In the genomic region with DNA sequence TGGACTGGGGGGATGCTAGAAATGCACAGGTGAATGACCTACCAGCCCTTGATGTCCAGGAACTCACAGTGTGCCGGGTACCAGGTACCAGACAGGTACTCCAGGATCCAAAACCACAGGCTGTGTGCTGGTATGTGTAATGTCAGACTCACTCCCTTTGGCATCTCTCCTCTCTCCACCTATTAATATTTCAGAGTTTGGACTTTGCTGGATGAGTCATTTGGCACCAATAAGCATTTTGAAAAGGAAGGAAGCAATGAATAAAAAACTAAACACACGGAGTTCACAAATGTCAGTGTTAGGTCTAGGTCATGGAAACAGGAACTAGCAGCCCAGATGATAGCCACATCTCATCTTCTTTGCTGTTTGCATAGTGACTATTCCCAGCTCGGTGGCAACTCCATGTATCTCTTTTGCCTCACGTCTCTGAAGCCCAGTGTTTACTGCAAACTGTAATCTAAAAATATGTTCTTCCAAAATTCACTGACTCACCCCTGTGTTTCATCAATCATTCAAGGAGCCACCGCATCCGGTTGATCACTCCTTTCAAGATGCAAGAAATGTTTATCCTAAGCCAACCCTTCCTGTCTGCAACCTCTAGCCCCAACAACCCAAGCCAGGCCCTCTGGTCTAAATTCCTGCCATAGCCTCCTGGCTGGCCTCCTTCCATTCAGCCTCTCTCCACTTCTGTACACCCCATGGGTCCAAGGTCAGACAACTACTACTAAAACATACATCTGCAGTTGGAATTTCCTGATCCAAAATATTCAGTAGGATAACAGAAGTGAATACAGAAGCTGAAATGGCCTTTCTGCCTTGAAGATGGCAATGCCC, we compare ENCODE assay signal across 8 cellular contexts. TPM values are rescaled to one million over a fixed set of nuclear protein-coding genes. Genes with fewer than 3 reads are reported as not detected.
A peak's percentile ranks its signal among the peaks of the same experiment; 100 is the strongest.
DNase-seq lines count a peak whose midpoint lies in the region; ATAC-seq, FAIRE-seq and TF ChIP-seq lines count a peak whose summit lies in the region.

No MANE protein-coding gene starts in this region.

- H3K4me3 Mint-ChIP-seq in activated T-helper 17 cell treated with anti-CD3 and anti-CD28 coated beads, Interleukin-2, amount 50 U/mL, for 72 hours = peak overlapping the region; percentile 10

- peak; percentile 80 for ATAC-seq in activated T-helper 17 cell treated with anti-CD3 and anti-CD28 coated beads, Interleukin-2, amount 50 U/mL, for 72 hours (replicated peaks)
- ATAC-seq in left ventricle myocardium superior (peak; percentile 79), HG03135 (IDR thresholded peaks at IDR 0.05; ENCODE audit: unreplicated experiment) (no peak), HG03439 (IDR thresholded peaks at IDR 0.05; ENCODE audit: unreplicated experiment) (no peak)
- peak; percentile 70 for ATAC-seq in stimulated activated naive CD8-positive, alpha-beta T cell treated with anti-CD3 and anti-CD28 coated beads, Interleukin-15, Interleukin-2, amounts not matched to agents 100 U/mL and 50 U/mL, for 24 hours

- FAIRE-seq in HTR-8/SVneo (lab: Jason Lieb, UNC) = peak; percentile 13

- peaks cover 9% of the 10 kb centered on the region for H3K4me1 Mint-ChIP-seq in activated T-helper 17 cell treated with anti-CD3 and anti-CD28 coated beads, Interleukin-2, amount 50 U/mL, for 72 hours

- peak overlapping the region; percentile 12 for H3K27ac Mint-ChIP-seq in activated T-helper 17 cell treated with anti-CD3 and anti-CD28 coated beads, Interleukin-2, amount 50 U/mL, for 72 hours

- intact Hi-C loops in left ventricle myocardium superior (cut with micrococcal nuclease) = no loop called here

- H3K9me3 Mint-ChIP-seq in activated T-helper 17 cell treated with anti-CD3 and anti-CD28 coated beads, Interleukin-2, amount 50 U/mL, for 72 hours = no peaks in the 10 kb centered on the region

- DNase-seq in AG10803 (ENCODE audit: low read depth) = peak; percentile 99
- peak; percentile 78 for DNase-seq in HTR-8/SVneo (ENCODE audit: insufficient read length, low spot score)
- no peak for DNase-seq in left ventricle myocardium superior
- DNase-seq in stimulated activated naive CD8-positive, alpha-beta T cell treated with anti-CD3 and anti-CD28 coated beads, Interleukin-15, Interleukin-2, amounts not matched to agents 100 U/mL and 50 U/mL, for 24 hours = no peak
- DNase-seq in activated effector memory CD4-positive, alpha-beta T cell treated with anti-CD3 and anti-CD28 coated beads, Interleukin-2, amount 50 U/mL, for 16 hours = no peak

- no peak overlapping the region for H3K4me3 ChIP-seq in AG10803 (ENCODE audit: low read length)

- peaks cover 14% of the 10 kb centered on the region for H3K27me3 Mint-ChIP-seq in activated T-helper 17 cell treated with anti-CD3 and anti-CD28 coated beads, Interleukin-2, amount 50 U/mL, for 72 hours

- no peaks in the 10 kb centered on the region for H3K36me3 Mint-ChIP-seq in activated T-helper 17 cell treated with anti-CD3 and anti-CD28 coated beads, Interleukin-2, amount 50 U/mL, for 72 hours (ENCODE audit: low read depth)

- no peak for TF ChIP-seq CTCF in AG10803 (conservative IDR thresholded peaks at IDR 0.05; ENCODE audit: low read length)

RNA-seq across cellular contexts. Expression of a gene that starts 8.4 kb away (rescaled TPM):
- total RNA-seq in activated T-helper 17 cell treated with anti-CD3 and anti-CD28 coated beads, Interleukin-2, amount 50 U/mL, for 72 hours = 1 to 10 TPM in 1 of 2 donors, under 1 TPM in 1; 0.61 to 1.1 TPM
- total RNA-seq in left ventricle myocardium superior = 109 TPM

RNA-seq across cellular contexts. Expression of a gene that starts 55.8 kb away (rescaled TPM):
- total RNA-seq in activated T-helper 17 cell treated with anti-CD3 and anti-CD28 coated beads, Interleukin-2, amount 50 U/mL, for 72 hours = not detected
- not detected for total RNA-seq in left ventricle myocardium superior

Comparison
In these comparisons a context has a peak if more than half of its experiments do, and no peak if none do; other contexts are left out.
1. DNase-seq: peak in AG10803 (single experiment) and HTR-8/SVneo (single experiment); none in left ventricle myocardium superior (single experiment), stimulated activated naive CD8-positive, alpha-beta T cell treated with anti-CD3 and anti-CD28 coated beads, Interleukin-15, Interleukin-2, amounts not matched to agents 100 U/mL and 50 U/mL, for 24 hours (single experiment) and activated effector memory CD4-positive, alpha-beta T cell treated with anti-CD3 and anti-CD28 coated beads, Interleukin-2, amount 50 U/mL, for 16 hours (single experiment).
2. ATAC-seq: peak in activated T-helper 17 cell treated with anti-CD3 and anti-CD28 coated beads, Interleukin-2, amount 50 U/mL, for 72 hours (single experiment), left ventricle myocardium superior (single experiment) and stimulated activated naive CD8-positive, alpha-beta T cell treated with anti-CD3 and anti-CD28 coated beads, Interleukin-15, Interleukin-2, amounts not matched to agents 100 U/mL and 50 U/mL, for 24 hours (single experiment); none in HG03135 (single experiment) and HG03439 (single experiment).
3. RNA of a gene that starts 8.4 kb away (total RNA-seq): 109 TPM in left ventricle myocardium superior (single experiment); 0.61 to 1.1 TPM in activated T-helper 17 cell treated with anti-CD3 and anti-CD28 coated beads, Interleukin-2, amount 50 U/mL, for 72 hours; every median in the first group is over 10 times any median in the second.